Comparison of ENCODE assay signal across 16 cellular contexts in the genomic region with DNA sequence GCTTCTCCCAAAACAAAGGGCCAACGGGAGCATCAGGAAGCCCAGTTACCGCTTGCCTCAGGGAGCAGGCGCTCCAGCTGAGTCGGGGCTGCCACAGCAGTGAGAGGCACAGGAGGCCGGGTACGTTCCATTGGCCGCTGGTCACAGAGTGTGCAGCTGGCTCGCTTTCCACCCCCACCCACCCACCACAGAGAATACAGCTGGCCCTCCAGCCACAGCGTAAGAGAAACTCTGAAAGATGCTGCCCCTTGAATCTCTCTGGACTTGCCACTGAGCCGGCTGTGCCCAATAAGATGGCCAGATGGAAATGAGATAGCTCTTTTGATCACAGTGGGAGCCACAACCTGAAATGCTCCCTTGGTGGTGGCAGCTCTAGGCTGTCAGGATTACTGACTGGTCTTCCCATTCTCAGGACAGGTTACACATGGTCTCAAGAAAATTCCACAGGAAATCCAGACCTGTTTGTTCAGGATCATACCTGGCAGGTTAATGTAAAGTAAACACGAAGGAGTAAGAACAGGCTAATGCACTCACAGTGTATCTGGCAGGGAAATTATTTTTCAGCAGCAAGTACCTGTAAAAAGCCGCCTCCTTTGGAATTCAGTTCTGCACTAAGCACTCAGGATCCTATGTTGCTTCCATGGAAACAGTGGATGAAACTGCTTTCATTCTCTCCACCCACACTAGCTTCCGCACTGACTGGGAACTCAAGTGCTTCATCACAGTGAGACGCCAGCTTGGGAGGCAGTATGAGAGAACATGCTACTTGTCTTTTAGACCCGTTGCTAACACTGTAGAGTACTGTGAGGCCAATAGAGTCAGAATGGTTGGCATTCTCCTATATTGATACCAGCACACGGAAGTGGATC. TPM values are rescaled to one million over a fixed set of nuclear protein-coding genes. Genes with fewer than 3 reads are reported as not detected.
DNase-seq lines count a peak whose midpoint lies in the region; ATAC-seq, FAIRE-seq and TF ChIP-seq lines count a peak whose summit lies in the region.
"Had no signal": no experiment of that assay in that cellular context is flagged by ENCODE, and none has a peak within 500 bp of the region (broad histone marks: within the 10 kb centered on the region; RNA-seq: fewer than 3 reads in every experiment).

No MANE protein-coding gene starts in this region.

- DNase-seq in BE2C (peak; percentile 14), NCI-H128 (lab: John Stamatoyannopoulos, UW; ENCODE audit: unreplicated experiment) (peak; percentile 18), astrocyte of the hippocampus (ENCODE audit: low read depth, low spot score) (peak; percentile 81), lung (ENCODE audit: low spot score) (no peak), H54 (ENCODE audit: insufficient read length, low spot score) (no peak)
- DNase-seq in stimulated activated naive CD8-positive, alpha-beta T cell treated with anti-CD3 and anti-CD28 coated beads, Interleukin-15, amount 100 ng/mL, for 72 hours: no peak
- DNase-seq in CD4-positive, alpha-beta memory T cell: no peak
- DNase-seq: central memory CD4-positive, alpha-beta T cell; kidney; NCI-H774 had no signal

- H3K9me3 ChIP-seq in BE2C: no peaks in the 10 kb centered on the region
- no peaks in the 10 kb centered on the region for H3K9me3 ChIP-seq in lung (ENCODE audit: control insufficient read depth in 2 of 2, insufficient read depth in 1 of 2, low read length in 1 of 2)
- no peaks in the 10 kb centered on the region for H3K9me3 ChIP-seq in CD4-positive, alpha-beta memory T cell (ENCODE audit: control insufficient read depth in 1 of 2, low read length in 2 of 2)
- H3K9me3 ChIP-seq: suprapubic skin had no signal

- peaks cover 9 to 26% of the 10 kb centered on the region in 2 donors for H3K36me3 Mint-ChIP-seq in CD4-positive, alpha-beta memory T cell

- H3K27me3 ChIP-seq in BE2C: no peaks in the 10 kb centered on the region; the same call in none of the 2 replicates
- no peaks in the 10 kb centered on the region for H3K27me3 ChIP-seq in lung (ENCODE audit: control insufficient read depth, insufficient read depth)
- no peaks in the 10 kb centered on the region for H3K27me3 ChIP-seq in CD4-positive, alpha-beta memory T cell (ENCODE audit: insufficient read depth, low read length)
- H3K27me3 ChIP-seq: suprapubic skin had no signal

- H3K36me3 ChIP-seq in BE2C (no peaks in the 10 kb centered on the region), lung (ENCODE audit: control insufficient read depth in 2 of 2, insufficient read depth in 2 of 2, low read length in 2 of 2) (peaks cover 2 to 6% of the 10 kb centered on the region in 2 donors)
- H3K36me3 ChIP-seq in CD4-positive, alpha-beta memory T cell (ENCODE audit: insufficient read depth, low read length): no peaks in the 10 kb centered on the region

- CTCF ChIA-PET in CD4-positive, alpha-beta memory T cell (lab: Charles Lee; ENCODE audit: partially characterized antibody): no interaction called here

- H3K4me3 ChIP-seq in BE2C (ENCODE audit: low read depth, low read length): no peak overlapping the region
- H3K4me3 ChIP-seq in lung: no peak overlapping the region
- H3K4me3 ChIP-seq in CD4-positive, alpha-beta memory T cell (ENCODE audit: low read length in 2 of 2): no peak overlapping the region
- H3K4me3 ChIP-seq: SK-N-MC, suprapubic skin had no signal

- TF ChIP-seq CTCF in BE2C (IDR thresholded peaks at IDR 0.05; ENCODE audit: low read depth, low read length): no peak
- TF ChIP-seq CTCF in lung (IDR thresholded peaks at IDR 0.05; ENCODE audit: control extremely low read depth, extremely low read depth): no peak

- no peaks in the 10 kb centered on the region for H3K27me3 Mint-ChIP-seq in stimulated activated naive CD8-positive, alpha-beta T cell treated with anti-CD3 and anti-CD28 coated beads, Interleukin-15, amount 100 ng/mL, for 72 hours
- H3K27me3 Mint-ChIP-seq in CD4-positive, alpha-beta memory T cell: no peaks in the 10 kb centered on the region

- no peak overlapping the region for H3K27ac ChIP-seq in lung (ENCODE audit: low read depth in 1 of 2, low read length in 1 of 2)
- no peak overlapping the region for H3K27ac ChIP-seq in CD4-positive, alpha-beta memory T cell (ENCODE audit: low read depth, low read length)
- H3K27ac ChIP-seq: SK-N-MC, suprapubic skin had no signal

- 73 to 85% methylated on average over 16 of the region's 16 CpGs for WGBS in lung, 2 donors

- no peaks in the 10 kb centered on the region for H3K4me1 ChIP-seq in BE2C
- H3K4me1 ChIP-seq in lung (ENCODE audit: control insufficient read depth in 2 of 2, insufficient read depth in 2 of 2, low read length in 2 of 2): no peaks in the 10 kb centered on the region
- H3K4me1 ChIP-seq in CD4-positive, alpha-beta memory T cell (ENCODE audit: insufficient read depth, low read length): no peaks in the 10 kb centered on the region
- H3K4me1 ChIP-seq: suprapubic skin had no signal

- POLR2A ChIA-PET in CD4-positive, alpha-beta memory T cell (lab: Charles Lee; ENCODE audit: partially characterized antibody): no interaction called here

- no peaks in the 10 kb centered on the region for H3K9me3 Mint-ChIP-seq in stimulated activated naive CD8-positive, alpha-beta T cell treated with anti-CD3 and anti-CD28 coated beads, Interleukin-15, amount 100 ng/mL, for 72 hours
- H3K9me3 Mint-ChIP-seq in CD4-positive, alpha-beta memory T cell: no peaks in the 10 kb centered on the region
- H3K9me3 Mint-ChIP-seq: activated T-helper 1 cell treated with anti-CD3 and anti-CD28 coated beads, Interleukin-12 subunit alpha, Interleukin-12 subunit beta, Interleukin-2, Interleukin-4 antibody, amounts not matched to agents 30 ng/mL and 10 ng/mL and 1 ng/mL, durations not matched to agents 14 hours and 24 hours and 36 hours had no signal

- ATAC-seq in lung (ENCODE audit: insufficient read depth, low FRiP score) (peak; percentile 58), HG03520 (IDR thresholded peaks at IDR 0.05; ENCODE audit: unreplicated experiment) (no peak)
- no peak for ATAC-seq in stimulated activated naive CD8-positive, alpha-beta T cell treated with anti-CD3 and anti-CD28 coated beads, Interleukin-15, amount 100 ng/mL, for 72 hours
- ATAC-seq: HCT116 had no signal

- intact Hi-C loops in CD4-positive, alpha-beta memory T cell (cut with micrococcal nuclease): no loop called here

- TF ChIP-seq POLR2A in H54 (IDR thresholded peaks at IDR 0.05; ENCODE audit: low read depth, low read length): no peak

- no peak overlapping the region for H3K4me3 Mint-ChIP-seq in stimulated activated naive CD8-positive, alpha-beta T cell treated with anti-CD3 and anti-CD28 coated beads, Interleukin-15, amount 100 ng/mL, for 72 hours
- H3K4me3 Mint-ChIP-seq in CD4-positive, alpha-beta memory T cell: no peak overlapping the region
- H3K4me3 Mint-ChIP-seq: activated T-helper 1 cell treated with anti-CD3 and anti-CD28 coated beads, Interleukin-12 subunit alpha, Interleukin-12 subunit beta, Interleukin-2, Interleukin-4 antibody, amounts not matched to agents 30 ng/mL and 10 ng/mL and 1 ng/mL, durations not matched to agents 14 hours and 24 hours and 36 hours had no signal

- H3K27ac Mint-ChIP-seq in stimulated activated naive CD8-positive, alpha-beta T cell treated with anti-CD3 and anti-CD28 coated beads, Interleukin-15, amount 100 ng/mL, for 72 hours: no peak overlapping the region
- H3K27ac Mint-ChIP-seq in CD4-positive, alpha-beta memory T cell: no peak overlapping the region
- H3K27ac Mint-ChIP-seq: activated T-helper 1 cell treated with anti-CD3 and anti-CD28 coated beads, Interleukin-12 subunit alpha, Interleukin-12 subunit beta, Interleukin-2, Interleukin-4 antibody, amounts not matched to agents 30 ng/mL and 10 ng/mL and 1 ng/mL, durations not matched to agents 14 hours and 24 hours and 36 hours had no signal

- H3K4me1 Mint-ChIP-seq in stimulated activated naive CD8-positive, alpha-beta T cell treated with anti-CD3 and anti-CD28 coated beads, Interleukin-15, amount 100 ng/mL, for 72 hours: no peaks in the 10 kb centered on the region
- H3K4me1 Mint-ChIP-seq in CD4-positive, alpha-beta memory T cell: no peaks in the 10 kb centered on the region

- no peak for FAIRE-seq in H54 (lab: Jason Lieb, UNC)
- FAIRE-seq: kidney had no signal

RNA-seq across cellular contexts. Expression of gene SIAE, which starts 16.5 kb away (rescaled TPM):
- polyA plus RNA-seq in BE2C (2012; ENCODE audit: insufficient read depth, insufficient read length, low read depth): 5.0 TPM
- total RNA-seq in lung: 10 to 100 TPM; 26.3 to 37.1 TPM
- polyA plus RNA-seq in lung: 10 to 100 TPM; 18.7 to 27.0 TPM
- 1 to 10 TPM; 4.2 to 4.8 TPM for total RNA-seq in CD4-positive, alpha-beta memory T cell
- 1 to 10 TPM; 2.8 to 6.8 TPM for polyA plus RNA-seq in CD4-positive, alpha-beta memory T cell

RNA-seq across cellular contexts. Expression of gene SPA17, which starts 16.7 kb away (rescaled TPM):
- 1.6 TPM for polyA plus RNA-seq in BE2C (2012; ENCODE audit: insufficient read depth, insufficient read length, low read depth)
- 10 to 100 TPM; 14.4 to 15.6 TPM for total RNA-seq in lung
- 10 to 100 TPM; 16.4 to 28.9 TPM for polyA plus RNA-seq in lung
- under 1 TPM; 0.55 to 0.81 TPM for total RNA-seq in CD4-positive, alpha-beta memory T cell
- polyA plus RNA-seq in CD4-positive, alpha-beta memory T cell: under 1 TPM; 0.64 to 0.72 TPM

RNA-seq across cellular contexts. Expression of gene TBRG1, which starts 34.3 kb away (rescaled TPM):
- 36.6 TPM for polyA plus RNA-seq in BE2C (2012; ENCODE audit: insufficient read depth, insufficient read length, low read depth)
- total RNA-seq in lung: 10 to 100 TPM; 42.3 to 47.0 TPM
- 10 to 100 TPM; 31.3 to 32.9 TPM for polyA plus RNA-seq in lung
- 10 to 100 TPM; 69.3 to 75.8 TPM for total RNA-seq in CD4-positive, alpha-beta memory T cell
- 10 to 100 TPM; 34.6 to 42.3 TPM for polyA plus RNA-seq in CD4-positive, alpha-beta memory T cell

RNA-seq across cellular contexts. Expression of gene PANX3, which starts 45.8 kb away (rescaled TPM):
- polyA plus RNA-seq in BE2C (2012; ENCODE audit: insufficient read depth, insufficient read length, low read depth): 0.26 TPM
- not detected for total RNA-seq in lung
- polyA plus RNA-seq in lung: not detected
- total RNA-seq in CD4-positive, alpha-beta memory T cell: not detected
- not detected for polyA plus RNA-seq in CD4-positive, alpha-beta memory T cell
- total RNA-seq: activated T-helper 1 cell treated with anti-CD3 and anti-CD28 coated beads, Interleukin-12 subunit alpha, Interleukin-12 subunit beta, Interleukin-2, Interleukin-4 antibody, amounts not matched to agents 30 ng/mL and 10 ng/mL and 1 ng/mL, durations not matched to agents 14 hours and 24 hours and 36 hours; kidney; posterior vena cava; suprapubic skin had no signal

Comparison
In these comparisons a context has a peak if more than half of its experiments do, and no peak if none do; other contexts are left out.
1. DNase-seq: peak in BE2C (single experiment), NCI-H128 (single experiment) and astrocyte of the hippocampus (single experiment); none in lung (single experiment), stimulated activated naive CD8-positive, alpha-beta T cell treated with anti-CD3 and anti-CD28 coated beads, Interleukin-15, amount 100 ng/mL, for 72 hours (0 of 2), CD4-positive, alpha-beta memory T cell (0 of 5) and H54 (single experiment).
2. RNA of gene SIAE, which starts 16.5 kb away (total RNA-seq): 26.3 to 37.1 TPM in lung; 4.2 to 4.8 TPM in CD4-positive, alpha-beta memory T cell; every median in the first group is over 4 times any median in the second.
3. RNA of gene SPA17, which starts 16.7 kb away (total RNA-seq): 14.4 to 15.6 TPM in lung; 0.55 to 0.81 TPM in CD4-positive, alpha-beta memory T cell; every median in the first group is over 4 times any median in the second.